Comparison of ENCODE assay signal across 8 cellular contexts in genomic region chr2:12715878-12716249, GRCh38. TPM values are rescaled to one million over a fixed set of nuclear protein-coding genes. Genes with fewer than 3 reads are reported as not detected.
DNase-seq lines count a peak whose midpoint lies in the region; ATAC-seq, FAIRE-seq and TF ChIP-seq lines count a peak whose summit lies in the region.

No MANE protein-coding gene starts in this region.

- TF ChIP-seq EP300 in SK-N-SH (IDR thresholded peaks at IDR 0.05; ENCODE audit: borderline replicate concordance in 1 of 2, low read depth in 1 of 2, low read length in 1 of 2): 0 out of 4 replicates have a peak, but pooled peaks of 1 of the 2 experiments have one; percentile 35

- POLR2A ChIA-PET in SK-N-SH (lab: Yijun Ruan, JAX): interaction anchor here (0.9 to 3.0 kb wide), 13 partner anchors 58 to 886 kb away, joined by 3 to 22 read pairs (median 5); no protein-coding TSS in a partner anchor
- POLR2A ChIA-PET in activated naive CD8-positive, alpha-beta T cell treated with anti-CD3 and anti-CD28 coated beads, Interleukin-2, amount 10 ng/mL, durations not matched to agents 7 days and 5 days (lab: Charles Lee): interaction anchor here (0.6 to 3.0 kb wide), 20 partner anchors 8 to 886 kb away, joined by 3 to 30 read pairs (median 4); no protein-coding TSS in a partner anchor

- peaks cover 1% of the 10 kb centered on the region for H3K9me3 Mint-ChIP-seq in activated naive CD8-positive, alpha-beta T cell treated with anti-CD3 and anti-CD28 coated beads, Interleukin-2, amount 10 ng/mL, durations not matched to agents 7 days and 5 days
- H3K9me3 Mint-ChIP-seq in progenitor cell of endocrine pancreas (ENCODE audit: low read depth): no peaks in the 10 kb centered on the region

- peak overlapping the region; percentile 92 for H3K4me2 ChIP-seq in SK-N-SH

- 45% methylated on average over 10 of the region's 10 CpGs for WGBS in SK-N-SH (ENCODE audit: low lambda C conversion rate)
- 1 to 3% methylated on average over 10 of the region's 10 CpGs for WGBS in heart right ventricle, 2 donors

- peak; percentile 76 for TF ChIP-seq RAD21 in SK-N-SH (IDR thresholded peaks at IDR 0.05; ENCODE audit: low read length)

- H3K4me1 ChIP-seq in SK-N-SH (ENCODE audit: control insufficient read depth in 1 of 2, insufficient read depth in 2 of 2, low read depth in 1 of 2, low read length in 1 of 2) (peaks cover 23 to 28% of the 10 kb centered on the region in 2 experiments), heart right ventricle (peaks cover 0 to 38% (median 29%) of the 10 kb centered on the region in 9 donors)

- H3K4me3 ChIP-seq in SK-N-SH (ENCODE audit: low read depth in 2 of 2, low read length in 1 of 2) (peak overlapping the region; percentile 73 to 98), heart right ventricle (peak overlapping the region; percentile 29 to 97 (median 84))

- peaks cover 37% of the 10 kb centered on the region for H3K4me1 Mint-ChIP-seq in activated naive CD8-positive, alpha-beta T cell treated with anti-CD3 and anti-CD28 coated beads, Interleukin-2, amount 10 ng/mL, durations not matched to agents 7 days and 5 days
- peaks cover 18% of the 10 kb centered on the region for H3K4me1 Mint-ChIP-seq in progenitor cell of endocrine pancreas (ENCODE audit: low read depth)

- no peaks in the 10 kb centered on the region for H3K9me2 ChIP-seq in SK-N-SH

- H3K79me2 ChIP-seq in SK-N-SH (ENCODE audit: insufficient read depth): peaks cover 52% of the 10 kb centered on the region

- peaks cover 8% of the 10 kb centered on the region for H3K36me3 Mint-ChIP-seq in activated naive CD8-positive, alpha-beta T cell treated with anti-CD3 and anti-CD28 coated beads, Interleukin-2, amount 10 ng/mL, durations not matched to agents 7 days and 5 days
- no peaks in the 10 kb centered on the region for H3K36me3 Mint-ChIP-seq in progenitor cell of endocrine pancreas (ENCODE audit: insufficient read depth)

- H3K27me3 ChIP-seq in SK-N-SH (ENCODE audit: insufficient read depth) (no peaks in the 10 kb centered on the region), heart right ventricle (peaks cover 0 to 16% (median 0%) of the 10 kb centered on the region in 7 donors)

- H4K20me1 ChIP-seq in SK-N-SH (ENCODE audit: insufficient read depth): peaks cover 18% of the 10 kb centered on the region

- peak overlapping the region; percentile 92 for H3K27ac Mint-ChIP-seq in activated naive CD8-positive, alpha-beta T cell treated with anti-CD3 and anti-CD28 coated beads, Interleukin-2, amount 10 ng/mL, durations not matched to agents 7 days and 5 days
- H3K27ac Mint-ChIP-seq in progenitor cell of endocrine pancreas: peak overlapping the region; percentile 96

- peak overlapping the region; percentile 14; the same call in 1 of the 2 replicates for H2AFZ ChIP-seq in SK-N-SH (ENCODE audit: low read depth)

- peak; percentile 75 for DNase-seq in NK-92 treated with Interleukin-12 subunit alpha and Interleukin-12 subunit beta, amount 100 ng/mL, for 24 hours (lab: John Stamatoyannopoulos, UW)
- no peak for DNase-seq in NK-92 (lab: John Stamatoyannopoulos, UW; ENCODE audit: unreplicated experiment)
- peak; percentile 69 to 77 for DNase-seq in Kasumi-1 (lab: John Stamatoyannopoulos, UW)
- DNase-seq in SK-N-SH: peak; percentile 73
- peak; percentile 82 for DNase-seq in activated naive CD8-positive, alpha-beta T cell treated with anti-CD3 and anti-CD28 coated beads, Interleukin-2, amount 10 ng/mL, durations not matched to agents 7 days and 5 days
- DNase-seq in heart right ventricle: peak; percentile 81 to 88
- peak; percentile 70 for DNase-seq in progenitor cell of endocrine pancreas (ENCODE audit: low spot score, unreplicated experiment)
- peak; percentile 81 for DNase-seq in urothelium cell line (ENCODE audit: low spot score)

- H3K9me3 ChIP-seq in SK-N-SH: no peaks in the 10 kb centered on the region
- H3K9me3 ChIP-seq in heart right ventricle: no peaks in the 10 kb centered on the region

- CTCF ChIA-PET in SK-N-SH (lab: Yijun Ruan, JAX): interaction anchor here (0.6 to 4.5 kb wide), 75 partner anchors 8 to 931 kb away, joined by 3 to 152 read pairs (median 5); no protein-coding TSS in a partner anchor

- H3F3A ChIP-seq in SK-N-SH (replicated peaks; ENCODE audit: insufficient read depth): peaks cover 35% of the 10 kb centered on the region

- FAIRE-seq in urothelium cell line (lab: Jason Lieb, UNC): no peak

- H3K36me3 ChIP-seq in SK-N-SH (replicated peaks in 1 of 2; ENCODE audit: control insufficient read depth in 1 of 2, insufficient read depth in 2 of 2, low read length in 1 of 2) (peaks cover 0 to 3% of the 10 kb centered on the region in 2 experiments), heart right ventricle (no peaks in the 10 kb centered on the region)

- H3K27me3 Mint-ChIP-seq in activated naive CD8-positive, alpha-beta T cell treated with anti-CD3 and anti-CD28 coated beads, Interleukin-2, amount 10 ng/mL, durations not matched to agents 7 days and 5 days: peaks cover 6% of the 10 kb centered on the region
- no peaks in the 10 kb centered on the region for H3K27me3 Mint-ChIP-seq in progenitor cell of endocrine pancreas

- peak overlapping the region; percentile 95 for H3K9ac ChIP-seq in SK-N-SH

- peak overlapping the region; percentile 90 for H3K4me3 Mint-ChIP-seq in activated naive CD8-positive, alpha-beta T cell treated with anti-CD3 and anti-CD28 coated beads, Interleukin-2, amount 10 ng/mL, durations not matched to agents 7 days and 5 days
- H3K4me3 Mint-ChIP-seq in progenitor cell of endocrine pancreas (ENCODE audit: low read depth): peak overlapping the region; percentile 87

- TF ChIP-seq CTCF in SK-N-SH (IDR thresholded peaks at IDR 0.05) (peak; percentile 88), heart right ventricle (IDR thresholded peaks at IDR 0.05) (peak; percentile 9 to 72 (median 63)), progenitor cell of endocrine pancreas (IDR thresholded peaks at IDR 0.05; ENCODE audit: unreplicated experiment) (peak; percentile 81)

- intact Hi-C loops in heart right ventricle (cut with DNase I): loop anchor here (2.0 to 10.0 kb wide), 24 partner anchors 91 to 884 kb away; no protein-coding TSS in a partner anchor

- peak; percentile 33 for ATAC-seq in activated naive CD8-positive, alpha-beta T cell treated with anti-CD3 and anti-CD28 coated beads, Interleukin-2, amount 10 ng/mL, durations not matched to agents 7 days and 5 days (ENCODE audit: low read depth)
- ATAC-seq in heart right ventricle: peak; percentile 13 to 56 (median 46)

- H3K27ac ChIP-seq in SK-N-SH (ENCODE audit: low read depth in 2 of 2, low read length in 1 of 2) (peak overlapping the region; percentile 91 to 92), heart right ventricle (peak overlapping the region; percentile 97 to 99 (median 99))

TF ChIP-seq in SK-N-SH, 30 proteins besides CTCF, POLR2A, EP300 and RAD21 (continues in another document):
- TF ChIP-seq TEAD4 (IDR thresholded peaks at IDR 0.05; ENCODE audit: borderline replicate concordance, insufficient read depth) (no peak), MXI1 (IDR thresholded peaks at IDR 0.05; ENCODE audit: low read depth, low read length) (no peak), FOSL2 (IDR thresholded peaks at IDR 0.05; ENCODE audit: borderline replicate concordance, low read depth) (no peak), FOXJ3 (CRISPR knock-in tag; IDR thresholded peaks at IDR 0.05) (no peak), SMC3 (IDR thresholded peaks at IDR 0.05; ENCODE audit: low read depth, low read length) (peak; percentile 87), RCOR1 (IDR thresholded peaks at IDR 0.05; ENCODE audit: low read length) (no peak), JUND (IDR thresholded peaks at IDR 0.05) (no peak), MAX (IDR thresholded peaks at IDR 0.05; ENCODE audit: low read depth) (0 out of 2 replicates have a peak, but pooled peaks have one; percentile 24), ELF1 (IDR thresholded peaks at IDR 0.05) (no peak), MEF2A (IDR thresholded peaks at IDR 0.05; ENCODE audit: borderline replicate concordance, low read depth) (no peak), GATA2 (CRISPR knock-in tag; IDR thresholded peaks at IDR 0.05) (no peak), SIN3A (IDR thresholded peaks at IDR 0.05; ENCODE audit: borderline replicate concordance, low read depth, low read length) (no peak)
- TF ChIP-seq, protein P1, sequence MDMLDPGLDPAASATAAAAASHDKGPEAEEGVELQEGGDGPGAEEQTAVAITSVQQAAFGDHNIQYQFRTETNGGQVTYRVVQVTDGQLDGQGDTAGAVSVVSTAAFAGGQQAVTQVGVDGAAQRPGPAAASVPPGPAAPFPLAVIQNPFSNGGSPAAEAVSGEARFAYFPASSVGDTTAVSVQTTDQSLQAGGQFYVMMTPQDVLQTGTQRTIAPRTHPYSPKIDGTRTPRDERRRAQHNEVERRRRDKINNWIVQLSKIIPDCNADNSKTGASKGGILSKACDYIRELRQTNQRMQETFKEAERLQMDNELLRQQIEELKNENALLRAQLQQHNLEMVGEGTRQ (IDR thresholded peaks at IDR 0.05; ENCODE audit: borderline replicate concordance, low read depth, low read length): no peak

RNA-seq across cellular contexts. Expression of gene TRIB2, which starts 0.9 kb away (rescaled TPM):
- 21.0 and 27.5 TPM in 2 replicates for polyA plus RNA-seq in SK-N-SH (2012; rRNA removed)
- 23.5 and 23.8 TPM in 2 replicates for polyA plus RNA-seq in SK-N-SH (2012; cell fraction: cytosol; rRNA removed)
- polyA plus RNA-seq in SK-N-SH (2012; cell fraction: nucleus; rRNA removed): 56.4 and 71.7 TPM in 2 replicates
- total RNA-seq in activated naive CD8-positive, alpha-beta T cell treated with anti-CD3 and anti-CD28 coated beads, Interleukin-2, amount 10 ng/mL, durations not matched to agents 7 days and 5 days: 10 to 100 TPM; 48.7 to 54.0 TPM
- total RNA-seq in heart right ventricle: 10 to 100 TPM; 26.7 to 46.6 (median 36.5) TPM
- 10 to 100 TPM; 31.7 to 57.2 TPM for polyA plus RNA-seq in heart right ventricle
- total RNA-seq in progenitor cell of endocrine pancreas: 56.6 and 57.8 TPM in 2 replicates
